ENCODE assay signal across 15 cellular contexts in the genomic region with DNA sequence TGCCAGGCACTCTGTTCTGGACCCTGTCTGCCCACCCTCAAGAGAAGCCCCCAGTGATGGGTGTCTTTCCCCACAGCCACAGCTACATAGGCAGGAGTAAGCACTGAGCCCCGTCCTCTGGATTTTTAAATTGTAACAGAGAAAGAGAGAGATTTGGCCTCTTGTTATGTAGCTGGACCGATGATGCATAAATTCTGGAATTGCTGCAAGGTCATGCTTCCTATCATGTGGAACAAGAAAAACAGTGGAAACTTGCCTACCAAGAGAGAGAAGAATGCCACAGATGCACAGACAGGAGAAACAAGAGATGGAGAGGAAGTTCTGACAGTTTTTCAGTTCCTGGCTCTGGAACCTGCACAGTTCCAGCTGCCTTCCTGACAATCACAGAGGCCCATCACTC.
DNase-seq lines count a peak whose midpoint lies in the region; ATAC-seq, FAIRE-seq and TF ChIP-seq lines count a peak whose summit lies in the region.
"Had no signal": no experiment of that assay in that cellular context is flagged by ENCODE, and none has a peak within 500 bp of the region (broad histone marks: within the 10 kb centered on the region; RNA-seq: fewer than 3 reads in every experiment).

No MANE protein-coding gene starts in this region.

- no peaks in the 10 kb centered on the region for H3K9me3 ChIP-seq in MG63
- H3K9me3 ChIP-seq: psoas muscle had no signal

- no peak for TF ChIP-seq CTCF in fibroblast of the aortic adventitia (IDR thresholded peaks at IDR 0.05; ENCODE audit: insufficient read depth, low read length)
- no peak for TF ChIP-seq CTCF in WTC11 (IDR thresholded peaks at IDR 0.05)

- ATAC-seq in sciatic nerve = peak; percentile 94
- ATAC-seq in activated CD8-positive, alpha-beta memory T cell treated with anti-CD3 and anti-CD28 coated beads, Interleukin-2, amount 10 ng/mL, durations not matched to agents 7 days and 5 days = no peak
- ATAC-seq in WTC11 = no peak
- ATAC-seq: psoas muscle had no signal

- DNase-seq in Caki2 (ENCODE audit: low read depth) = peak; percentile 70
- peak; percentile 73 for DNase-seq in RCC 7860 (ENCODE audit: low spot score)
- DNase-seq in fibroblast of the aortic adventitia (ENCODE audit: low read depth) = peak; percentile 87
- no peak for DNase-seq in sciatic nerve (ENCODE audit: low spot score)
- no peak for DNase-seq in activated CD8-positive, alpha-beta memory T cell treated with anti-CD3 and anti-CD28 coated beads, Interleukin-2, amount 10 ng/mL, durations not matched to agents 7 days and 5 days
- no peak for DNase-seq in WTC11 (ENCODE audit: low spot score)
- no peak for DNase-seq in stimulated activated CD4-positive, alpha-beta T cell treated with anti-CD3 and anti-CD28 coated beads, Interleukin-4, amount 100 ng/mL, for 24 hours
- DNase-seq in MG63 = no peak
- DNase-seq: activated naive CD4-positive, alpha-beta T cell treated with anti-CD3 and anti-CD28 coated beads for 36 hours; CD4-positive, alpha-beta T cell; GOT3; Karpas-422; NCI-H1930; psoas muscle had no signal

- CTCF ChIA-PET in activated CD8-positive, alpha-beta memory T cell treated with anti-CD3 and anti-CD28 coated beads, Interleukin-2, amount 10 ng/mL, durations not matched to agents 7 days and 5 days (lab: Charles Lee) = no interaction called here
- CTCF ChIA-PET in WTC11 (lab: Charles Lee) = interaction anchor here (0.7 kb wide), 1 partner anchor 195 kb away, joined by 3 read pairs; no protein-coding TSS in a partner anchor

- peak; percentile 85 for FAIRE-seq in RCC 7860 (lab: Jason Lieb, UNC)
- FAIRE-seq: colon had no signal

- no peak overlapping the region for H3K27ac Mint-ChIP-seq in activated CD8-positive, alpha-beta memory T cell treated with anti-CD3 and anti-CD28 coated beads, Interleukin-2, amount 10 ng/mL, durations not matched to agents 7 days and 5 days
- no peak overlapping the region for H3K27ac Mint-ChIP-seq in WTC11
- H3K27ac Mint-ChIP-seq: activated naive CD4-positive, alpha-beta T cell treated with anti-CD3 and anti-CD28 coated beads for 36 hours; CD4-positive, alpha-beta T cell had no signal

- intact Hi-C loops in sciatic nerve (cut with DNase I) = no loop called here

- H3K4me1 Mint-ChIP-seq in activated CD8-positive, alpha-beta memory T cell treated with anti-CD3 and anti-CD28 coated beads, Interleukin-2, amount 10 ng/mL, durations not matched to agents 7 days and 5 days = peaks cover 6% of the 10 kb centered on the region
- H3K4me1 Mint-ChIP-seq in WTC11 = no peaks in the 10 kb centered on the region

- peaks cover 6% of the 10 kb centered on the region for H3K36me3 Mint-ChIP-seq in activated CD8-positive, alpha-beta memory T cell treated with anti-CD3 and anti-CD28 coated beads, Interleukin-2, amount 10 ng/mL, durations not matched to agents 7 days and 5 days
- no peaks in the 10 kb centered on the region for H3K36me3 Mint-ChIP-seq in WTC11

- H3K36me3 ChIP-seq in MG63 = no peaks in the 10 kb centered on the region

- POLR2A ChIA-PET in WTC11 (lab: Charles Lee) = interaction anchor here (0.7 kb wide), 1 partner anchor 92 kb away, joined by 3 read pairs; no protein-coding TSS in a partner anchor

- H3K27me3 Mint-ChIP-seq in activated CD8-positive, alpha-beta memory T cell treated with anti-CD3 and anti-CD28 coated beads, Interleukin-2, amount 10 ng/mL, durations not matched to agents 7 days and 5 days = no peaks in the 10 kb centered on the region
- no peaks in the 10 kb centered on the region for H3K27me3 Mint-ChIP-seq in WTC11 (ENCODE audit: low read depth)
- H3K27me3 Mint-ChIP-seq: CD4-positive, alpha-beta T cell had no signal

- H3K4me3 ChIP-seq in fibroblast of the aortic adventitia (ENCODE audit: low read depth, low read length) = no peak overlapping the region
- H3K4me3 ChIP-seq in MG63 = no peak overlapping the region
- H3K4me3 ChIP-seq: psoas muscle had no signal

- in situ Hi-C loops in Caki2 (cut with HindIII; ENCODE audit: low pct_unique_long_range_greater_than_20kb, low sequenced_read_pairs) = no loop called here

- H3K9me3 Mint-ChIP-seq in activated CD8-positive, alpha-beta memory T cell treated with anti-CD3 and anti-CD28 coated beads, Interleukin-2, amount 10 ng/mL, durations not matched to agents 7 days and 5 days (ENCODE audit: low read depth) = peaks cover 4% of the 10 kb centered on the region
- H3K9me3 Mint-ChIP-seq in WTC11 = peaks cover 4% of the 10 kb centered on the region

- H3K4me3 Mint-ChIP-seq in activated CD8-positive, alpha-beta memory T cell treated with anti-CD3 and anti-CD28 coated beads, Interleukin-2, amount 10 ng/mL, durations not matched to agents 7 days and 5 days = no peak overlapping the region
- H3K4me3 Mint-ChIP-seq in WTC11 = no peak overlapping the region
- H3K4me3 Mint-ChIP-seq: activated naive CD4-positive, alpha-beta T cell treated with anti-CD3 and anti-CD28 coated beads for 36 hours; CD4-positive, alpha-beta T cell had no signal

- H3K27me3 ChIP-seq in MG63 = no peaks in the 10 kb centered on the region

TF ChIP-seq in WTC11, 78 proteins besides CTCF, POLR2A, EP300 and RAD21:
- no peak for TF ChIP-seq PRRX2 (CRISPR knock-in tag; IDR thresholded peaks at IDR 0.05)
- TF ChIP-seq MXD4 (CRISPR knock-in tag; IDR thresholded peaks at IDR 0.05; ENCODE audit: borderline replicate concordance) = no peak
- TF ChIP-seq GTF2I (CRISPR knock-in tag; conservative IDR thresholded peaks at IDR 0.05) = no peak
- TF ChIP-seq EMX1 (CRISPR knock-in tag; IDR thresholded peaks at IDR 0.05) = no peak
- TF ChIP-seq JAZF1 (CRISPR knock-in tag; IDR thresholded peaks at IDR 0.05) = no peak
- TF ChIP-seq ZNF396 (CRISPR knock-in tag; IDR thresholded peaks at IDR 0.05; ENCODE audit: borderline replicate concordance) = no peak
- TF ChIP-seq, protein P1, sequence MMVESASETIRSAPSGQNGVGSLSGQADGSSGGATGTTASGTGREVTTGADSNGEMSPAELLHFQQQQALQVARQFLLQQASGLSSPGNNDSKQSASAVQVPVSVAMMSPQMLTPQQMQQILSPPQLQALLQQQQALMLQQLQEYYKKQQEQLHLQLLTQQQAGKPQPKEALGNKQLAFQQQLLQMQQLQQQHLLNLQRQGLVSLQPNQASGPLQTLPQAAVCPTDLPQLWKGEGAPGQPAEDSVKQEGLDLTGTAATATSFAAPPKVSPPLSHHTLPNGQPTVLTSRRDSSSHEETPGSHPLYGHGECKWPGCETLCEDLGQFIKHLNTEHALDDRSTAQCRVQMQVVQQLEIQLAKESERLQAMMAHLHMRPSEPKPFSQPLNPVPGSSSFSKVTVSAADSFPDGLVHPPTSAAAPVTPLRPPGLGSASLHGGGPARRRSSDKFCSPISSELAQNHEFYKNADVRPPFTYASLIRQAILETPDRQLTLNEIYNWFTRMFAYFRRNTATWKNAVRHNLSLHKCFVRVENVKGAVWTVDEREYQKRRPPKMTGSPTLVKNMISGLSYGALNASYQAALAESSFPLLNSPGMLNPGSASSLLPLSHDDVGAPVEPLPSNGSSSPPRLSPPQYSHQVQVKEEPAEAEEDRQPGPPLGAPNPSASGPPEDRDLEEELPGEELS (CRISPR knock-in tag; IDR thresholded peaks at IDR 0.05) = no peak
- TF ChIP-seq NR1H2 (CRISPR knock-in tag; IDR thresholded peaks at IDR 0.05) = no peak
- TF ChIP-seq IRF2 (CRISPR knock-in tag; IDR thresholded peaks at IDR 0.05; ENCODE audit: borderline replicate concordance, low read depth) = no peak
- TF ChIP-seq NFYB (CRISPR knock-in tag; conservative IDR thresholded peaks at IDR 0.05; ENCODE audit: low read depth) = no peak
- TF ChIP-seq, protein P2, sequence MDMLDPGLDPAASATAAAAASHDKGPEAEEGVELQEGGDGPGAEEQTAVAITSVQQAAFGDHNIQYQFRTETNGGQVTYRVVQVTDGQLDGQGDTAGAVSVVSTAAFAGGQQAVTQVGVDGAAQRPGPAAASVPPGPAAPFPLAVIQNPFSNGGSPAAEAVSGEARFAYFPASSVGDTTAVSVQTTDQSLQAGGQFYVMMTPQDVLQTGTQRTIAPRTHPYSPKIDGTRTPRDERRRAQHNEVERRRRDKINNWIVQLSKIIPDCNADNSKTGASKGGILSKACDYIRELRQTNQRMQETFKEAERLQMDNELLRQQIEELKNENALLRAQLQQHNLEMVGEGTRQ (CRISPR knock-in tag; IDR thresholded peaks at IDR 0.05) = no peak
- TF ChIP-seq, protein P3, sequence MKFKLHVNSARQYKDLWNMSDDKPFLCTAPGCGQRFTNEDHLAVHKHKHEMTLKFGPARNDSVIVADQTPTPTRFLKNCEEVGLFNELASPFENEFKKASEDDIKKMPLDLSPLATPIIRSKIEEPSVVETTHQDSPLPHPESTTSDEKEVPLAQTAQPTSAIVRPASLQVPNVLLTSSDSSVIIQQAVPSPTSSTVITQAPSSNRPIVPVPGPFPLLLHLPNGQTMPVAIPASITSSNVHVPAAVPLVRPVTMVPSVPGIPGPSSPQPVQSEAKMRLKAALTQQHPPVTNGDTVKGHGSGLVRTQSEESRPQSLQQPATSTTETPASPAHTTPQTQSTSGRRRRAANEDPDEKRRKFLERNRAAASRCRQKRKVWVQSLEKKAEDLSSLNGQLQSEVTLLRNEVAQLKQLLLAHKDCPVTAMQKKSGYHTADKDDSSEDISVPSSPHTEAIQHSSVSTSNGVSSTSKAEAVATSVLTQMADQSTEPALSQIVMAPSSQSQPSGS (CRISPR knock-in tag; IDR thresholded peaks at IDR 0.05; ENCODE audit: borderline replicate concordance, low read depth) = no peak
- TF ChIP-seq ATF6 (CRISPR knock-in tag; IDR thresholded peaks at IDR 0.05) = no peak
- TF ChIP-seq TP53 (CRISPR knock-in tag; IDR thresholded peaks at IDR 0.05) = no peak
- no peak for TF ChIP-seq ZNF416 (CRISPR knock-in tag; IDR thresholded peaks at IDR 0.05)

Comparison
In these comparisons a context has a peak if more than half of its experiments do, and no peak if none do; other contexts are left out.
1. DNase-seq: peak in Caki2 (single experiment), RCC 7860 (single experiment) and fibroblast of the aortic adventitia (single experiment); none in sciatic nerve (single experiment), activated CD8-positive, alpha-beta memory T cell treated with anti-CD3 and anti-CD28 coated beads, Interleukin-2, amount 10 ng/mL, durations not matched to agents 7 days and 5 days (single experiment), WTC11 (single experiment), stimulated activated CD4-positive, alpha-beta T cell treated with anti-CD3 and anti-CD28 coated beads, Interleukin-4, amount 100 ng/mL, for 24 hours (single experiment) and MG63 (single experiment).